ENCODE assay signal across 8 cellular contexts in the genomic region with DNA sequence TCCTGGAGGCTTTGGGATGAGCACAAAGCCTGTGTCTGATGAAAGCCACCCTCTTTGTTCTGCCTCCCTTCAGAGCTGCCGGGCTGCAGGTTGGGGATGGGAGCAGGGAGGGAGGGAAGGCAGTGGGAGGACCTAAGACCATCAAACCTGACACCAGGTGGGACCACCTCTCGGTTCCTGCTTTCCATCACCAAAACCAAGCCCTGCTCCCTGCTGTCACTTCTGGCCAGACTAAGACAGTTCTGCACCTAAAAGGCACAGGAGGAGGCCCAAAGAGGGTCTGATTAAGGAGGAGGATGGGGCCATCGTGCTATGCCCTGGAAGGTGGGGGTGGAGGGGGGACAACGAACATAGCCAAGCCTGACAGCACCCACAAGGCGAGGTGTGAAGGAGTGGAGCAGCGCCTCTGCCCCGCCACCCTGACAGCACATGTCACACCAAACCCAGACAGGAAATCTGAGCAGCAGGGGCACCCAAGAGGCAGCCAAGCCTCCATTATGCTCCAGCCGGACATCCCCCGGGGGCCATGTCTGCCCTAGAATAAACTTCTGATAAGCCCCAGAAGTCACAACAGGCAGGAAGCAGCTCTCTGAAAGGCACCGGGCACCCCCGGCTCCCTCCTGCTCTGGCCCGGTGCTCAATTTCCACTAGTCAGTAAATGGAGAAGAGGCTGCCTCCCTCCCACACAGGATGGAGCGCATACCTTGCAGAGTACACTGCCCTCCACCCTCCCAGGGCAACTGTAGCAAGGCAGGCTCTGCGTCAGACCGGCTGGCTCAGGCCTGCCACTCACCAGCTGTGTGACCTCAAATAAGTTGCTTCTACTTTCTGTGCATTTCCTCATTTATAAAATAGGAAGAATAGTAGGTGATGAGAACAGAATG. TPM values are rescaled to one million over a fixed set of nuclear protein-coding genes. Genes with fewer than 3 reads are reported as not detected.
A peak's percentile ranks its signal among the peaks of the same experiment; 100 is the strongest.
DNase-seq lines count a peak whose midpoint lies in the region; ATAC-seq, FAIRE-seq and TF ChIP-seq lines count a peak whose summit lies in the region.

No MANE protein-coding gene starts in this region.

- peak overlapping the region; percentile 45 for H3K27ac Mint-ChIP-seq in activated naive CD8-positive, alpha-beta T cell treated with anti-CD3 and anti-CD28 coated beads, Interleukin-2, amount 10 ng/mL, durations not matched to agents 7 days and 5 days

- TF ChIP-seq EP300 in tibial nerve (IDR thresholded peaks at IDR 0.05) = no peak

- ATAC-seq in GM21526 (IDR thresholded peaks at IDR 0.05; ENCODE audit: low FRiP score, unreplicated experiment) = peak; percentile 54
- peak; percentile 28 for ATAC-seq in activated naive CD8-positive, alpha-beta T cell treated with anti-CD3 and anti-CD28 coated beads, Interleukin-2, amount 10 ng/mL, durations not matched to agents 7 days and 5 days (ENCODE audit: low read depth)

- H3K27me3 Mint-ChIP-seq in activated naive CD8-positive, alpha-beta T cell treated with anti-CD3 and anti-CD28 coated beads, Interleukin-2, amount 10 ng/mL, durations not matched to agents 7 days and 5 days = peaks cover 6% of the 10 kb centered on the region

- H3K4me3 ChIP-seq in iPS-15b (ENCODE audit: low read depth, low read length) = peak overlapping the region; percentile 5
- no peak overlapping the region for H3K4me3 ChIP-seq in tibial nerve

- H3K4me3 Mint-ChIP-seq in activated naive CD8-positive, alpha-beta T cell treated with anti-CD3 and anti-CD28 coated beads, Interleukin-2, amount 10 ng/mL, durations not matched to agents 7 days and 5 days = no peak overlapping the region

- DNase-seq in COR-L47 (lab: John Stamatoyannopoulos, UW) = peak; percentile 52
- peak; percentile 77 for DNase-seq in MV-4-11 (lab: John Stamatoyannopoulos, UW)
- peak; percentile 36 for DNase-seq in activated naive CD8-positive, alpha-beta T cell treated with anti-CD3 and anti-CD28 coated beads, Interleukin-2, amount 10 ng/mL, durations not matched to agents 7 days and 5 days
- DNase-seq in stimulated activated CD8-positive, alpha-beta memory T cell treated with anti-CD3 and anti-CD28 coated beads, Interleukin-15, amount 100 ng/mL, for 1 hour (ENCODE audit: low read depth) = peak; percentile 12
- DNase-seq in HTR-8/SVneo (ENCODE audit: insufficient read length, low spot score) = no peak
- DNase-seq in tibial nerve (ENCODE audit: low spot score in 2 of 2) = no peak

- no peak for TF ChIP-seq POLR2A in tibial nerve (IDR thresholded peaks at IDR 0.05)

- no peak for FAIRE-seq in HTR-8/SVneo (lab: Jason Lieb, UNC)

- no peak overlapping the region for H3K9ac ChIP-seq in iPS-15b (ENCODE audit: low read depth, low read length)

- TF ChIP-seq CTCF in tibial nerve (IDR thresholded peaks at IDR 0.05) = no peak

- POLR2A ChIA-PET in activated naive CD8-positive, alpha-beta T cell treated with anti-CD3 and anti-CD28 coated beads, Interleukin-2, amount 10 ng/mL, durations not matched to agents 7 days and 5 days (lab: Charles Lee) = no interaction called here

- peaks cover 25% of the 10 kb centered on the region for H3K4me1 Mint-ChIP-seq in activated naive CD8-positive, alpha-beta T cell treated with anti-CD3 and anti-CD28 coated beads, Interleukin-2, amount 10 ng/mL, durations not matched to agents 7 days and 5 days

- H3K9me3 Mint-ChIP-seq in activated naive CD8-positive, alpha-beta T cell treated with anti-CD3 and anti-CD28 coated beads, Interleukin-2, amount 10 ng/mL, durations not matched to agents 7 days and 5 days = no peaks in the 10 kb centered on the region

- 45 to 47% methylated on average over 14 to 15 of the region's 15 CpGs for WGBS in tibial nerve, 2 donors

- peaks cover 9% of the 10 kb centered on the region for H3K4me1 ChIP-seq in iPS-15b (ENCODE audit: control insufficient read depth, insufficient read depth, low read length)
- H3K4me1 ChIP-seq in tibial nerve = peaks cover 0 to 42% (median 6%) of the 10 kb centered on the region in 4 donors

- no peak overlapping the region for H3K27ac ChIP-seq in tibial nerve

- no peaks in the 10 kb centered on the region for H3K9me3 ChIP-seq in iPS-15b (ENCODE audit: control insufficient read depth, insufficient read depth, low read length)
- no peaks in the 10 kb centered on the region for H3K9me3 ChIP-seq in tibial nerve

- peaks cover 1% of the 10 kb centered on the region for H3K36me3 Mint-ChIP-seq in activated naive CD8-positive, alpha-beta T cell treated with anti-CD3 and anti-CD28 coated beads, Interleukin-2, amount 10 ng/mL, durations not matched to agents 7 days and 5 days

- H3K36me3 ChIP-seq in iPS-15b (ENCODE audit: control insufficient read depth, insufficient read depth, low read length) (peaks cover 4% of the 10 kb centered on the region), tibial nerve (no peaks in the 10 kb centered on the region)

- H3K27me3 ChIP-seq in iPS-15b (ENCODE audit: control insufficient read depth, insufficient read depth, low read length) (no peaks in the 10 kb centered on the region), tibial nerve (no peaks in the 10 kb centered on the region)

RNA-seq across cellular contexts. Expression of gene DLG5, which starts 48.9 kb away (rescaled TPM):
- total RNA-seq in activated naive CD8-positive, alpha-beta T cell treated with anti-CD3 and anti-CD28 coated beads, Interleukin-2, amount 10 ng/mL, durations not matched to agents 7 days and 5 days = 1 to 10 TPM; 4.8 to 5.0 TPM
- total RNA-seq in tibial nerve = 10 to 100 TPM; 33.0 to 47.7 (median 40.8) TPM

Comparison
In these comparisons a context has a peak if more than half of its experiments do, and no peak if none do; other contexts are left out.
1. DNase-seq: peak in COR-L47 (single experiment), MV-4-11 (single experiment), activated naive CD8-positive, alpha-beta T cell treated with anti-CD3 and anti-CD28 coated beads, Interleukin-2, amount 10 ng/mL, durations not matched to agents 7 days and 5 days (single experiment) and stimulated activated CD8-positive, alpha-beta memory T cell treated with anti-CD3 and anti-CD28 coated beads, Interleukin-15, amount 100 ng/mL, for 1 hour (single experiment); none in HTR-8/SVneo (single experiment) and tibial nerve (0 of 2).
2. RNA of gene DLG5, which starts 48.9 kb away (total RNA-seq): 33.0 to 47.7 TPM in tibial nerve; 4.8 to 5.0 TPM in activated naive CD8-positive, alpha-beta T cell treated with anti-CD3 and anti-CD28 coated beads, Interleukin-2, amount 10 ng/mL, durations not matched to agents 7 days and 5 days; every median in the first group is over 4 times any median in the second.